In the genomic region with DNA sequence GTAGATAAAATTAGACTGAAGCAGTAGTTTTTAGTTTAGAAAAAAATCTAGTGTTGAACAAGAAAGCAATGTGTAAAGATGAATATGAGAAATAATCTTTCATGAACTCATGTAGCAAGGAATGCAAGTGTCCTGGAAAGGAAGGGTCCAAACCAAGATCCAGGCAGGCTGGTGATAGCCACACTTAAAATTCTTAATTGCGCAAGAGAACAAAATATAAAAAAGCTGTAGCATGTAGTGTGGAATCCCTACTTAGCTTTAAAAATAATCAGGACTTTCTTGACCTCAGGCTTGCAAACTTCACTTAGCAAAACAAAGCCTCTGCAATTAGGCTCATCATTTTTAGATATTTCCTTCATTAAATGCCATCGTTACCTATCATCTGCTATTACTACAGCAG, we compare ENCODE assay signal across 7 cellular contexts.
"Had no signal": no experiment of that assay in that cellular context is flagged by ENCODE, and none has a peak within 500 bp of the region (broad histone marks: within the 10 kb centered on the region; RNA-seq: fewer than 3 reads in every experiment).

No MANE protein-coding gene starts in this region.

- H3K9ac ChIP-seq: GM23248 had no signal

- H3K4me3 ChIP-seq: GM23248 had no signal

- H3K27ac ChIP-seq: GM23248, HL-60 had no signal

- DNase-seq: GM23248, GOT3, H9, HCEC 1CT, KG1 had no signal

- H2AFZ ChIP-seq: GM23248 had no signal

- FAIRE-seq: H54 had no signal
